In genomic region chr15:43484455-43484854, GRCh38 we compare ENCODE assay signal across 26 cellular contexts. TPM values are rescaled to one million over a fixed set of nuclear protein-coding genes. Genes with fewer than 3 reads are reported as not detected.
A peak's percentile ranks its signal among the peaks of the same experiment; 100 is the strongest.
DNase-seq lines count a peak whose midpoint lies in the region; ATAC-seq and TF ChIP-seq lines count a peak whose summit lies in the region.
"Had no signal": no experiment of that assay in that cellular context is flagged by ENCODE, and none has a peak within 500 bp of the region (broad histone marks: within the 10 kb centered on the region; RNA-seq: fewer than 3 reads in every experiment).

No MANE protein-coding gene starts in this region.

- no TSS peak for BruUV-seq in PC-3 (replicated peaks; lab: Mats Ljungman, UMichigan)

- H2AFZ ChIP-seq in PC-3 (ENCODE audit: low read length) (no peak overlapping the region), hepatocyte (no peak overlapping the region)

- no peaks in the 10 kb centered on the region for H3K79me2 ChIP-seq in PC-3 (ENCODE audit: low read length)
- peaks cover 13% of the 10 kb centered on the region for H3K79me2 ChIP-seq in hepatocyte

- peaks cover 7% of the 10 kb centered on the region for H3F3A ChIP-seq in PC-3 (ENCODE audit: low read length, unreplicated experiment)

- H3K4me3 ChIP-seq in HL-60 (replicated peaks; ENCODE audit: insufficient read depth, low read length) (no peak overlapping the region), PC-3 (ENCODE audit: low read length) (no peak overlapping the region), hepatocyte (no peak overlapping the region)
- H3K4me3 ChIP-seq: breast epithelium, colonic mucosa, esophagus squamous epithelium, lung, Peyer's patch, sigmoid colon, SJSA1, transverse colon had no signal

- no peaks in the 10 kb centered on the region for H3K4me1 Mint-ChIP-seq in nephron progenitor cell

- H3K27me3 Mint-ChIP-seq in nephron progenitor cell (ENCODE audit: low read depth, poor library complexity): no peaks in the 10 kb centered on the region
- H3K27me3 Mint-ChIP-seq: activated CD4-positive, alpha-beta memory T cell treated with anti-CD3 and anti-CD28 coated beads for 36 hours; activated naive CD8-positive, alpha-beta T cell treated with anti-CD3 and anti-CD28 coated beads, Interleukin-2, amount 50 U/mL, for 24 hours; CD4-positive, alpha-beta T cell had no signal

- H3K9me2 ChIP-seq in PC-3 (replicated peaks; ENCODE audit: low read length) (no peaks in the 10 kb centered on the region), hepatocyte (replicated peaks; ENCODE audit: insufficient read depth) (no peaks in the 10 kb centered on the region)

- no peak overlapping the region for H3K4me2 ChIP-seq in PC-3 (ENCODE audit: low read length)
- H3K4me2 ChIP-seq in hepatocyte: no peak overlapping the region
- H3K4me2 ChIP-seq: KMS-11 had no signal

- H3K9me3 Mint-ChIP-seq in nephron progenitor cell: no peaks in the 10 kb centered on the region
- H3K9me3 Mint-ChIP-seq: activated CD4-positive, alpha-beta memory T cell treated with anti-CD3 and anti-CD28 coated beads for 36 hours; activated naive CD8-positive, alpha-beta T cell treated with anti-CD3 and anti-CD28 coated beads, Interleukin-2, amount 50 U/mL, for 24 hours; CD4-positive, alpha-beta T cell; T-helper 2 cell treated with Interferon-gamma antibody and Interleukin-4, amounts not matched to agents 5 μg/mL and 100 μg/mL, for 36 hours had no signal

- H3K36me3 ChIP-seq in PC-3 (ENCODE audit: low read depth, low read length) (peaks cover 22% of the 10 kb centered on the region), hepatocyte (replicated peaks; ENCODE audit: insufficient read depth, low read depth) (no peaks in the 10 kb centered on the region)
- H3K36me3 ChIP-seq: breast epithelium, colonic mucosa had no signal

- TF ChIP-seq CTCF in HL-60 (IDR thresholded peaks at IDR 0.05; ENCODE audit: insufficient read depth, low read length) (no peak), nephron progenitor cell (IDR thresholded peaks at IDR 0.05) (no peak), PC-3 (conservative IDR thresholded peaks at IDR 0.05; ENCODE audit: low read depth, low read length) (no peak), hepatocyte (IDR thresholded peaks at IDR 0.05; ENCODE audit: poor library complexity) (no peak)

- ATAC-seq in PC-3: no peak
- ATAC-seq: activated naive CD8-positive, alpha-beta T cell treated with anti-CD3 and anti-CD28 coated beads, Interleukin-2, amount 50 U/mL, for 24 hours had no signal

- H4K20me1 ChIP-seq in PC-3 (ENCODE audit: low read length) (no peaks in the 10 kb centered on the region; the same call in 1 of the 2 replicates), hepatocyte (ENCODE audit: insufficient read depth, poor library complexity, severe bottlenecking) (no peaks in the 10 kb centered on the region)

- H3K27me3 ChIP-seq in HL-60 (ENCODE audit: insufficient read depth, poor library complexity, severe bottlenecking): no peaks in the 10 kb centered on the region
- no peaks in the 10 kb centered on the region for H3K27me3 ChIP-seq in PC-3 (ENCODE audit: low read length)
- H3K27me3 ChIP-seq in hepatocyte: no peaks in the 10 kb centered on the region
- H3K27me3 ChIP-seq: breast epithelium, colonic mucosa, esophagus squamous epithelium, Peyer's patch, sigmoid colon, SJSA1, transverse colon had no signal

- H3K9me3 ChIP-seq in PC-3 (ENCODE audit: low read length) (no peaks in the 10 kb centered on the region), hepatocyte (ENCODE audit: low read depth) (no peaks in the 10 kb centered on the region)
- H3K9me3 ChIP-seq: breast epithelium, colonic mucosa, esophagus squamous epithelium, Peyer's patch, sigmoid colon, SJSA1, transverse colon had no signal

- whole genome bisulfite sequencing in hepatocyte (ENCODE audit: low lambda C conversion rate, missing lambda C conversion rate): 95% methylated on average over 2 of the region's 2 CpGs

- H3K9ac ChIP-seq in PC-3 (ENCODE audit: low read length): no peak overlapping the region
- H3K9ac ChIP-seq: KMS-11 had no signal

- H3K4me1 ChIP-seq in PC-3 (ENCODE audit: insufficient read depth, low read length) (no peaks in the 10 kb centered on the region), hepatocyte (ENCODE audit: insufficient read depth) (no peaks in the 10 kb centered on the region)
- H3K4me1 ChIP-seq: breast epithelium, colonic mucosa, Peyer's patch, SJSA1 had no signal

- DNase-seq in EL (peak; percentile 47), HL-60 (ENCODE audit: low read depth in 1 of 2, low spot score in 1 of 2) (no peak), amniotic epithelial cell (ENCODE audit: low read depth) (peak; percentile 55), nephron progenitor cell (no peak), 8988T (no peak), dermis blood vessel endothelial cell (no peak), PC-3 (no peak), hepatocyte (ENCODE audit: low spot score) (no peak)
- DNase-seq: activated CD4-positive, alpha-beta memory T cell treated with anti-CD3 and anti-CD28 coated beads for 36 hours; activated gamma-delta T cell; activated naive CD8-positive, alpha-beta T cell treated with anti-CD3 and anti-CD28 coated beads, Interleukin-2, amount 50 U/mL, for 24 hours; CD4-positive, alpha-beta T cell; colonic mucosa; esophagus squamous epithelium; GF-D8; NCI-H1694 treated with DMSO at 0.1 percent for 48 hours; NCI-H2171 treated with DMSO at 0.1 percent for 48 hours; NCI-H524 treated with DMSO at 0.1 percent for 48 hours; Peyer's patch; sigmoid colon; transverse colon had no signal

- no peak overlapping the region for H3K4me3 Mint-ChIP-seq in nephron progenitor cell
- H3K4me3 Mint-ChIP-seq: activated CD4-positive, alpha-beta memory T cell treated with anti-CD3 and anti-CD28 coated beads for 36 hours; activated naive CD8-positive, alpha-beta T cell treated with anti-CD3 and anti-CD28 coated beads, Interleukin-2, amount 50 U/mL, for 24 hours; CD4-positive, alpha-beta T cell; T-helper 2 cell treated with Interferon-gamma antibody and Interleukin-4, amounts not matched to agents 5 μg/mL and 100 μg/mL, for 36 hours had no signal

- H3K36me3 Mint-ChIP-seq in nephron progenitor cell (ENCODE audit: low read depth): peaks cover 85% of the 10 kb centered on the region

- POLR2A ChIA-PET in PC-3 (lab: Charles Lee; ENCODE audit: unreplicated experiment): no interaction called here

- intact Hi-C loops in PC-3 (cut with micrococcal nuclease): no loop called here

- H3K27ac ChIP-seq in HL-60 (replicated peaks): 0 out of 2 replicates have a peak overlapping the region, but pooled peaks have one; percentile 21
- no peak overlapping the region for H3K27ac ChIP-seq in PC-3 (ENCODE audit: low read length)
- H3K27ac ChIP-seq in hepatocyte: no peak overlapping the region
- H3K27ac ChIP-seq: breast epithelium, colonic mucosa, esophagus squamous epithelium, KMS-11, Peyer's patch, SJSA1, transverse colon had no signal

- H3K27ac Mint-ChIP-seq in nephron progenitor cell: peak overlapping the region; percentile 52
- H3K27ac Mint-ChIP-seq: activated CD4-positive, alpha-beta memory T cell treated with anti-CD3 and anti-CD28 coated beads for 36 hours; activated naive CD8-positive, alpha-beta T cell treated with anti-CD3 and anti-CD28 coated beads, Interleukin-2, amount 50 U/mL, for 24 hours; CD4-positive, alpha-beta T cell; T-helper 2 cell treated with Interferon-gamma antibody and Interleukin-4, amounts not matched to agents 5 μg/mL and 100 μg/mL, for 36 hours had no signal

- CTCF ChIA-PET in PC-3 (lab: Charles Lee): interaction anchor here (0.6 to 0.7 kb wide), 2 partner anchors 30 to 70 kb away, joined by 3 to 5 read pairs; no protein-coding TSS in a partner anchor

RNA-seq across cellular contexts. Expression of gene TP53BP1, which starts 8.5 kb away (rescaled TPM):
- total RNA-seq in dermis blood vessel endothelial cell: 62.6 and 76.5 TPM in 2 replicates
- 51.8 and 55.7 TPM in 2 replicates for total RNA-seq in PC-3 (2014; rRNA removed)
- 36.9 and 46.8 TPM in 2 replicates for total RNA-seq in hepatocyte
- polyA plus RNA-seq in hepatocyte: 16.5 and 16.6 TPM in 2 replicates

RNA-seq across cellular contexts. Expression of gene MAP1A, which starts 33.0 kb away (rescaled TPM):
- total RNA-seq in dermis blood vessel endothelial cell (0.33 and 0.34 TPM in 2 replicates), PC-3 (2014; rRNA removed) (1.0 and 1.8 TPM in 2 replicates), hepatocyte (6.7 and 9.5 TPM in 2 replicates)
- 7.2 and 7.3 TPM in 2 replicates for polyA plus RNA-seq in hepatocyte

Comparison
In these comparisons a context has a peak if more than half of its experiments do, and no peak if none do; other contexts are left out.
1. DNase-seq: peak in EL (single experiment) and amniotic epithelial cell (single experiment); none in HL-60 (0 of 2), nephron progenitor cell (single experiment), 8988T (single experiment), dermis blood vessel endothelial cell (single experiment), PC-3 (single experiment) and hepatocyte (single experiment).